Comparison of ENCODE assay signal across 16 cellular contexts in genomic region chr9:91146391-91147019, GRCh38.
DNase-seq lines count a peak whose midpoint lies in the region; ATAC-seq and TF ChIP-seq lines count a peak whose summit lies in the region.
"Had no signal": no experiment of that assay in that cellular context is flagged by ENCODE, and none has a peak within 500 bp of the region (broad histone marks: within the 10 kb centered on the region; RNA-seq: fewer than 3 reads in every experiment).

No MANE protein-coding gene starts in this region.

- H3K36me3 ChIP-seq in upper lobe of left lung = no peaks in the 10 kb centered on the region
- H3K36me3 ChIP-seq: MG63, spleen had no signal

- H3K9me3 Mint-ChIP-seq in activated CD4-positive, alpha-beta memory T cell treated with anti-CD3 and anti-CD28 coated beads, Interleukin-2, amount 10 ng/mL, durations not matched to agents 7 days and 5 days = peaks cover 13% of the 10 kb centered on the region
- H3K9me3 Mint-ChIP-seq in effector memory CD8-positive, alpha-beta T cell = peaks cover 0 to 2% of the 10 kb centered on the region in 2 donors

- intact Hi-C loops in Right ventricle myocardium superior (cut with DNase I) = no loop called here
- intact Hi-C loops in right cardiac atrium (cut with DNase I) = no loop called here

- H3K9me3 ChIP-seq in right cardiac atrium (ENCODE audit: control insufficient read depth, low read length) (no peaks in the 10 kb centered on the region), upper lobe of left lung (no peaks in the 10 kb centered on the region)
- H3K9me3 ChIP-seq: MG63 had no signal

- H3K4me1 ChIP-seq in right cardiac atrium (ENCODE audit: control insufficient read depth, insufficient read depth, low read length) = no peaks in the 10 kb centered on the region
- peaks cover 3 to 20% (median 12%) of the 10 kb centered on the region in 4 donors for H3K4me1 ChIP-seq in upper lobe of left lung

- H3K27ac ChIP-seq in right cardiac atrium (ENCODE audit: low read length) = no peak overlapping the region
- peak overlapping the region in 3 of 4 donors; percentile 4 to 67 (median 62) for H3K27ac ChIP-seq in upper lobe of left lung

- CTCF ChIA-PET in activated CD4-positive, alpha-beta memory T cell treated with anti-CD3 and anti-CD28 coated beads, Interleukin-2, amount 10 ng/mL, durations not matched to agents 7 days and 5 days (lab: Charles Lee) = interaction anchor here (0.9 to 3.3 kb wide), 7 partner anchors 14 to 113 kb away, joined by 3 to 22 read pairs (median 5); no protein-coding TSS in a partner anchor

- TF ChIP-seq CTCF in upper lobe of left lung (IDR thresholded peaks at IDR 0.05) = no peak

- POLR2A ChIA-PET in activated CD4-positive, alpha-beta memory T cell treated with anti-CD3 and anti-CD28 coated beads, Interleukin-2, amount 10 ng/mL, durations not matched to agents 7 days and 5 days (lab: Charles Lee) = interaction anchor here (1.1 to 10.6 kb wide), 12 partner anchors 9 to 278 kb away, joined by 3 to 346 read pairs (median 27); partner anchors contain the start of gene NFIL3

- WGBS in right cardiac atrium = 82% methylated on average over 10 of the region's 10 CpGs
- 71 to 81% methylated on average over 10 of the region's 10 CpGs for WGBS in upper lobe of left lung, 2 donors

- H3K27me3 Mint-ChIP-seq in activated CD4-positive, alpha-beta memory T cell treated with anti-CD3 and anti-CD28 coated beads, Interleukin-2, amount 10 ng/mL, durations not matched to agents 7 days and 5 days = no peaks in the 10 kb centered on the region
- H3K27me3 Mint-ChIP-seq in effector memory CD8-positive, alpha-beta T cell = no peaks in the 10 kb centered on the region
- H3K27me3 Mint-ChIP-seq: T-helper 17 cell had no signal

- TF ChIP-seq POLR2A in upper lobe of left lung (IDR thresholded peaks at IDR 0.05) = no peak

- peaks cover 95% of the 10 kb centered on the region for H3K36me3 Mint-ChIP-seq in activated CD4-positive, alpha-beta memory T cell treated with anti-CD3 and anti-CD28 coated beads, Interleukin-2, amount 10 ng/mL, durations not matched to agents 7 days and 5 days (ENCODE audit: low read depth)
- H3K36me3 Mint-ChIP-seq in effector memory CD8-positive, alpha-beta T cell (ENCODE audit: insufficient read depth) = peaks cover 17% of the 10 kb centered on the region

- ATAC-seq in Right ventricle myocardium superior (ENCODE audit: poor library complexity) (peak; percentile 53), right cardiac atrium (no peak), upper lobe of left lung (ENCODE audit: low FRiP score in 2 of 2) (peak; percentile 79 to 91), HG03521 (IDR thresholded peaks at IDR 0.05; ENCODE audit: unreplicated experiment) (no peak)
- ATAC-seq in effector memory CD8-positive, alpha-beta T cell (replicated peaks) = no peak
- ATAC-seq: T-helper 17 cell had no signal

- DNase-seq in Right ventricle myocardium superior (no peak), right cardiac atrium (no peak), upper lobe of left lung (peak in 1 of 2 donors; percentile 67), NAMALWA (ENCODE audit: low spot score) (no peak), midbrain (lab: John Stamatoyannopoulos, UW) (no peak)
- DNase-seq in activated CD4-positive, alpha-beta memory T cell treated with anti-CD3 and anti-CD28 coated beads, Interleukin-2, amount 10 ng/mL, durations not matched to agents 7 days and 5 days = no peak
- DNase-seq in effector memory CD8-positive, alpha-beta T cell = no peak
- DNase-seq: activated CD4-positive, CD25-positive, alpha-beta regulatory T cell treated with anti-CD3 and anti-CD28 coated beads, Interleukin-2, amount 50 U/mL, for 72 hours; activated gamma-delta T cell; DMS 273 treated with DMSO at 0.1 percent for 48 hours; effector memory CD4-positive, alpha-beta T cell; kidney glomerular epithelial cell; MG63; spleen; T-helper 17 cell had no signal

- H3K4me1 Mint-ChIP-seq in activated CD4-positive, alpha-beta memory T cell treated with anti-CD3 and anti-CD28 coated beads, Interleukin-2, amount 10 ng/mL, durations not matched to agents 7 days and 5 days = peaks cover 86% of the 10 kb centered on the region
- peaks cover 44 to 49% of the 10 kb centered on the region in 2 donors for H3K4me1 Mint-ChIP-seq in effector memory CD8-positive, alpha-beta T cell (ENCODE audit: low read depth in 2 of 2)

- peak overlapping the region; percentile 95 for H3K27ac Mint-ChIP-seq in activated CD4-positive, alpha-beta memory T cell treated with anti-CD3 and anti-CD28 coated beads, Interleukin-2, amount 10 ng/mL, durations not matched to agents 7 days and 5 days
- H3K27ac Mint-ChIP-seq in effector memory CD8-positive, alpha-beta T cell = peak overlapping the region; percentile 62 to 84

- no peaks in the 10 kb centered on the region for H3K27me3 ChIP-seq in right cardiac atrium (ENCODE audit: control insufficient read depth, insufficient read depth)
- H3K27me3 ChIP-seq in upper lobe of left lung = no peaks in the 10 kb centered on the region
- H3K27me3 ChIP-seq: MG63, spleen had no signal

- peak in 1 of 4 donors; percentile 23 for TF ChIP-seq EP300 in upper lobe of left lung (IDR thresholded peaks at IDR 0.05)

- no peak overlapping the region for H3K4me3 Mint-ChIP-seq in activated CD4-positive, alpha-beta memory T cell treated with anti-CD3 and anti-CD28 coated beads, Interleukin-2, amount 10 ng/mL, durations not matched to agents 7 days and 5 days
- peak overlapping the region in 1 of 2 donors; percentile 64 for H3K4me3 Mint-ChIP-seq in effector memory CD8-positive, alpha-beta T cell
- H3K4me3 Mint-ChIP-seq: T-helper 17 cell had no signal

- H3K4me3 ChIP-seq in right cardiac atrium (ENCODE audit: low read length) = no peak overlapping the region
- no peak overlapping the region for H3K4me3 ChIP-seq in upper lobe of left lung
- H3K4me3 ChIP-seq: MG63, spleen had no signal

Comparison
In these comparisons a context has a peak if more than half of its experiments do, and no peak if none do; other contexts are left out.
1. ATAC-seq: peak in Right ventricle myocardium superior (single experiment) and upper lobe of left lung (2 of 2); none in right cardiac atrium (0 of 2), effector memory CD8-positive, alpha-beta T cell (single experiment) and HG03521 (single experiment).